Comparison of ENCODE assay signal across 11 cellular contexts in the genomic region with DNA sequence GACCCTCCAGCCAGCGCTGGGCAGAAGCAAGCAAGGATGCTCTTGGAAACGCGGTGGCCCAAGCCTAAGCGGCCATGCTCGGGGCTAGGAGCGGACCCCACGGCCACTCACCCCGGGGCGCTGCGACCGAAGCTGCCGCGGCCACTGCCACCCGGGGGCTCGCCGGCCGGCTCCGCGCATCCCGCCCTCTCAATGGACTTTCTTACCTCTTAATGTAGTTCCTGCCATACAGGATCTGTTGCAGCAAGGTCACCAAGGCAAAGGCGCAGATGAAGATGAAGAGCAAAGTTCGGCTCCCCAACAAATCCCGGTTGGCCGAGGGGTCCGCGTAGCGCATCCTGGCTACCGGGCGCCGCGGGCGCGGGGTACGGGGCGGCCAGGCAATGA. TPM values are rescaled to one million over a fixed set of nuclear protein-coding genes. Genes with fewer than 3 reads are reported as not detected.
DNase-seq lines count a peak whose midpoint lies in the region; ATAC-seq, FAIRE-seq and TF ChIP-seq lines count a peak whose summit lies in the region.
"Had no signal": no experiment of that assay in that cellular context is flagged by ENCODE, and none has a peak within 500 bp of the region (broad histone marks: within the 10 kb centered on the region; RNA-seq: fewer than 3 reads in every experiment).

No MANE protein-coding gene starts in this region.

- POLR2A ChIA-PET in A549 (lab: Yijun Ruan, JAX) = no interaction called here

- H3K27me3 Mint-ChIP-seq in brain (peaks cover 55% of the 10 kb centered on the region), mesothelial cell of epicardium (ENCODE audit: low read depth) (peaks cover 89% of the 10 kb centered on the region)

- intact Hi-C loops in sciatic nerve (cut with DNase I) = no loop called here

- H3K36me3 Mint-ChIP-seq in brain (peaks cover 10% of the 10 kb centered on the region), mesothelial cell of epicardium (no peaks in the 10 kb centered on the region)
- H3K36me3 Mint-ChIP-seq: stimulated activated effector memory CD8-positive, alpha-beta T cell treated with anti-CD3 and anti-CD28 coated beads, Interleukin-12 subunit alpha, Interleukin-12 subunit beta, amount 100 ng/mL, for 72 hours had no signal

- peak overlapping the region; percentile 89 for H3K4me2 ChIP-seq in A549

- H3K4me3 ChIP-seq in A549 = no peak overlapping the region; the same call in 2 of the 3 replicates

- H3K4me1 Mint-ChIP-seq in brain (peaks cover 66% of the 10 kb centered on the region), mesothelial cell of epicardium (peaks cover 11% of the 10 kb centered on the region)

- no peak for TF ChIP-seq POLR2A in A549 (IDR thresholded peaks at IDR 0.05; ENCODE audit: low read length)

- in situ Hi-C loops in ACHN (cut with HindIII; ENCODE audit: low pct_ligation_motif_present, low pct_unique_long_range_greater_than_20kb, low sequenced_read_pairs) = no loop called here

- CTCF ChIA-PET in A549 (lab: Yijun Ruan, JAX) = no interaction called here

- ATAC-seq in A549 = no peak
- ATAC-seq in GM21360 (IDR thresholded peaks at IDR 0.05; ENCODE audit: unreplicated experiment) = peak; percentile 1
- ATAC-seq in sciatic nerve = no peak
- ATAC-seq: stimulated activated effector memory CD8-positive, alpha-beta T cell treated with anti-CD3 and anti-CD28 coated beads, Interleukin-12 subunit alpha, Interleukin-12 subunit beta, amount 100 ng/mL, for 72 hours had no signal

- TF ChIP-seq EP300 in A549 (IDR thresholded peaks at IDR 0.05) = no peak

- H3K9me3 ChIP-seq in A549 = no peaks in the 10 kb centered on the region

- peaks cover 0 to 2% (median 0%) of the 10 kb centered on the region in 5 experiments for H3K9me3 Mint-ChIP-seq in brain
- no peaks in the 10 kb centered on the region for H3K9me3 Mint-ChIP-seq in mesothelial cell of epicardium
- H3K9me3 Mint-ChIP-seq: stimulated activated effector memory CD8-positive, alpha-beta T cell treated with anti-CD3 and anti-CD28 coated beads, Interleukin-12 subunit alpha, Interleukin-12 subunit beta, amount 100 ng/mL, for 72 hours had no signal

- no peak overlapping the region for H3K27ac ChIP-seq in A549
- H3K27ac ChIP-seq: C4-2B had no signal

- WGBS in A549 (ENCODE audit: missing lambda C conversion rate) = 67% methylated on average over 15 of the region's 35 CpGs

- H3K4me3 Mint-ChIP-seq in brain = peak overlapping the region; percentile 72 to 90 (median 82)
- H3K4me3 Mint-ChIP-seq in mesothelial cell of epicardium = peak overlapping the region; percentile 24

- no peak for TF ChIP-seq RAD21 in A549 (conservative IDR thresholded peaks at IDR 0.05 in 1 of 2, IDR thresholded peaks at IDR 0.05 in 1 of 2)

- DNase-seq in A549 (ENCODE audit: low read depth in 1 of 2, low spot score in 1 of 2) (no peak), mesothelial cell of epicardium (ENCODE audit: low spot score in 2 of 2, unreplicated experiment in 2 of 2) (no peak), SHP77 (lab: John Stamatoyannopoulos, UW) (no peak), sciatic nerve (ENCODE audit: low spot score) (no peak), ACHN (no peak)
- no peak for DNase-seq in activated naive CD4-positive, alpha-beta T cell treated with anti-CD3 and anti-CD28 coated beads, Interleukin-2, amount 50 U/mL, for 16 hours
- DNase-seq: foreskin melanocyte had no signal

- TF ChIP-seq CTCF in A549 (IDR thresholded peaks at IDR 0.05) (no peak), brain (conservative IDR thresholded peaks at IDR 0.05) (no peak), mesothelial cell of epicardium (IDR thresholded peaks at IDR 0.05; ENCODE audit: unreplicated experiment) (no peak)

- peak overlapping the region in 3 of 5 experiments; percentile 14 to 81 (median 70) for H3K27ac Mint-ChIP-seq in brain
- H3K27ac Mint-ChIP-seq in mesothelial cell of epicardium = no peak overlapping the region
- H3K27ac Mint-ChIP-seq: stimulated activated effector memory CD8-positive, alpha-beta T cell treated with anti-CD3 and anti-CD28 coated beads, Interleukin-12 subunit alpha, Interleukin-12 subunit beta, amount 100 ng/mL, for 72 hours had no signal

- no peak for FAIRE-seq in A549 (lab: Jason Lieb, UNC)

- H3K4me1 ChIP-seq in A549 = no peaks in the 10 kb centered on the region

TF ChIP-seq in A549, 52 proteins besides CTCF, POLR2A, EP300 and RAD21:
- TF ChIP-seq, protein P1, sequence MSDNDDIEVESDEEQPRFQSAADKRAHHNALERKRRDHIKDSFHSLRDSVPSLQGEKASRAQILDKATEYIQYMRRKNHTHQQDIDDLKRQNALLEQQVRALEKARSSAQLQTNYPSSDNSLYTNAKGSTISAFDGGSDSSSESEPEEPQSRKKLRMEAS (IDR thresholded peaks at IDR 0.05) = no peak
- TF ChIP-seq KDM1A (IDR thresholded peaks at IDR 0.05; ENCODE audit: low read depth) (no peak), KDM5A (IDR thresholded peaks at IDR 0.05) (no peak), ZSCAN20 (CRISPR knock-in tag; IDR thresholded peaks at IDR 0.05) (no peak), RCOR1 (IDR thresholded peaks at IDR 0.05; ENCODE audit: low read depth, low read length) (no peak), MAZ (IDR thresholded peaks at IDR 0.05; ENCODE audit: borderline replicate concordance, low read depth, low read length) (no peak), CBX2 (IDR thresholded peaks at IDR 0.05; ENCODE audit: borderline replicate concordance, low read depth) (no peak), CHD2 (IDR thresholded peaks at IDR 0.05; ENCODE audit: low read length, partially characterized antibody) (no peak), NFE2L2 (conservative IDR thresholded peaks at IDR 0.05; ENCODE audit: low read length) (no peak), TP53 (CRISPR knock-in tag; IDR thresholded peaks at IDR 0.05) (no peak), HOXA7 (CRISPR knock-in tag; IDR thresholded peaks at IDR 0.05) (no peak), HDAC2 (IDR thresholded peaks at IDR 0.05) (no peak), GATA3 (IDR thresholded peaks at IDR 0.05; ENCODE audit: borderline replicate concordance) (no peak), TFCP2L1 (CRISPR knock-in tag; IDR thresholded peaks at IDR 0.05) (no peak), SMC3 (IDR thresholded peaks at IDR 0.05) (no peak), EHF (CRISPR knock-in tag; IDR thresholded peaks at IDR 0.05) (no peak)
- TF ChIP-seq, protein P2, sequence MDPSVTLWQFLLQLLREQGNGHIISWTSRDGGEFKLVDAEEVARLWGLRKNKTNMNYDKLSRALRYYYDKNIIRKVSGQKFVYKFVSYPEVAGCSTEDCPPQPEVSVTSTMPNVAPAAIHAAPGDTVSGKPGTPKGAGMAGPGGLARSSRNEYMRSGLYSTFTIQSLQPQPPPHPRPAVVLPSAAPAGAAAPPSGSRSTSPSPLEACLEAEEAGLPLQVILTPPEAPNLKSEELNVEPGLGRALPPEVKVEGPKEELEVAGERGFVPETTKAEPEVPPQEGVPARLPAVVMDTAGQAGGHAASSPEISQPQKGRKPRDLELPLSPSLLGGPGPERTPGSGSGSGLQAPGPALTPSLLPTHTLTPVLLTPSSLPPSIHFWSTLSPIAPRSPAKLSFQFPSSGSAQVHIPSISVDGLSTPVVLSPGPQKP (IDR thresholded peaks at IDR 0.05; ENCODE audit: low read depth, low read length) = no peak
- TF ChIP-seq, protein P3, sequence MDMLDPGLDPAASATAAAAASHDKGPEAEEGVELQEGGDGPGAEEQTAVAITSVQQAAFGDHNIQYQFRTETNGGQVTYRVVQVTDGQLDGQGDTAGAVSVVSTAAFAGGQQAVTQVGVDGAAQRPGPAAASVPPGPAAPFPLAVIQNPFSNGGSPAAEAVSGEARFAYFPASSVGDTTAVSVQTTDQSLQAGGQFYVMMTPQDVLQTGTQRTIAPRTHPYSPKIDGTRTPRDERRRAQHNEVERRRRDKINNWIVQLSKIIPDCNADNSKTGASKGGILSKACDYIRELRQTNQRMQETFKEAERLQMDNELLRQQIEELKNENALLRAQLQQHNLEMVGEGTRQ (IDR thresholded peaks at IDR 0.05) = no peak
- TF ChIP-seq, protein P4, sequence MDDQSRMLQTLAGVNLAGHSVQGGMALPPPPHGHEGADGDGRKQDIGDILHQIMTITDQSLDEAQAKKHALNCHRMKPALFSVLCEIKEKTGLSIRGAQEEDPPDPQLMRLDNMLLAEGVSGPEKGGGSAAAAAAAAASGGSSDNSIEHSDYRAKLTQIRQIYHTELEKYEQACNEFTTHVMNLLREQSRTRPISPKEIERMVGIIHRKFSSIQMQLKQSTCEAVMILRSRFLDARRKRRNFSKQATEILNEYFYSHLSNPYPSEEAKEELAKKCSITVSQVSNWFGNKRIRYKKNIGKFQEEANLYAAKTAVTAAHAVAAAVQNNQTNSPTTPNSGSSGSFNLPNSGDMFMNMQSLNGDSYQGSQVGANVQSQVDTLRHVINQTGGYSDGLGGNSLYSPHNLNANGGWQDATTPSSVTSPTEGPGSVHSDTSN (IDR thresholded peaks at IDR 0.05) = no peak

RNA-seq across cellular contexts. Expression of a gene that starts 0.7 kb away (rescaled TPM):
- not detected in 2 replicates for polyA plus RNA-seq in A549 (2011; rRNA removed)
- polyA plus RNA-seq in A549 (2012; cell fraction: cytosol; rRNA removed) = 0.03 TPM in 1 of 2 replicates, not detected in the other
- 0.04 and 0.06 TPM in 2 replicates for polyA plus RNA-seq in A549 (2012; cell fraction: nucleus; rRNA removed)
- not detected in 3 replicates for polyA plus RNA-seq in A549 (2017; fragmentation: RNase III; extraction: RNeasy Plus Mini Kit Qiagen cat#74134 plus additional on column Dnase treatment)
- not detected in 2 replicates for polyA minus RNA-seq in A549 (2011; rRNA and poly(A)+ RNA removed)
- polyA plus RNA-seq in brain (ENCODE audit: insufficient read depth, low read depth, low replicate concordance) = 45.0 TPM
- total RNA-seq in mesothelial cell of epicardium = 0.20 to 0.75 TPM (median 0.41 TPM) in 3 replicates
- 0.22 TPM for total RNA-seq in sciatic nerve
